In the genomic region with DNA sequence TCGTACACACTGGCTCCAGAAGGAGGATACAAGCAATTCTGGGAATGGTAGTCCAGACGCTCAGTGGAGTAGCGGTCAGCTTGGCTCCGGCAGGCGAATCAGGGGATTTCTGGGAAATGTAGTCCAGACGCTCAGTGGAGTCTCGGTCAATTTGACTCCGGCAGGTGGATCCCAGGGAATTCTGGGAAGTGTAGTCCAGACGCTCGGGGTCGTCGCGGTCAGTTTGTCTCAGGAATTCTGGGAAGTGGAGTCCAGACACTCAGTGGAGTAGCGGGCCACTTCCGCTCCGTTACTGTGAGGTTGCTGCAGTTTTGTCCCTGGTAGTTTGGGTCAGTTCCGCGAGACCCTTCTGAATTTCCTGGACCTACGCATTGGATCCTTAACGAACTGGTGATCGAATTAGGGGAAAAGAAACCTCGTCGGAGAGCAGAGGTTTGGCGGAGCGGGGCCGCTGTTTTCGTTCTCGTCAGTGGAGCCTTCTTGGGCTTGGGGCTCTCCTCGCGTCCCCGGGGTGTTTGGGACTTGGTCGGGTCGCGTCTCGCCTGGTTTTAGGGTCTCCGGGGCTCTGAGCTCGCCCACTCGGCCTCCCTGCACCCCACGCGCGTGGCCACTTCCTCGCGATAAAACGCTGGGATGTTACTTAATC, we compare ENCODE assay signal across 8 cellular contexts. TPM values are rescaled to one million over a fixed set of nuclear protein-coding genes. Genes with fewer than 3 reads are reported as not detected.
DNase-seq lines count a peak whose midpoint lies in the region; ATAC-seq and TF ChIP-seq lines count a peak whose summit lies in the region.

A gene (plus strand): TSS at position 262 of the 646 bp plus-strand sequence. CDS start 2,429 bp downstream, outside the sequence.

- peak within 1 kb of the TSS; percentile 69 for H3K4me3 ChIP-seq in LNCaP clone FGC (ENCODE audit: low read depth, low read length)
- peak within 1 kb of the TSS; percentile 74 for H3K4me3 ChIP-seq in RWPE2 (ENCODE audit: severe bottlenecking)
- peak within 1 kb of the TSS; percentile 90 for H3K4me3 ChIP-seq in fibroblast of villous mesenchyme (ENCODE audit: low read depth, low read length)

- no peaks in the 10 kb centered on the region for H3K4me1 ChIP-seq in RWPE2 (ENCODE audit: insufficient read depth, poor library complexity, severe bottlenecking)

- peaks cover 64% of the 10 kb centered on the region for H3K36me3 Mint-ChIP-seq in nephron progenitor cell (ENCODE audit: low read depth)
- H3K36me3 Mint-ChIP-seq in stimulated activated naive CD8-positive, alpha-beta T cell treated with anti-CD3 and anti-CD28 coated beads, Interleukin-15, Interleukin-2, amounts not matched to agents 100 ng/mL and 50 ng/mL, for 24 hours (ENCODE audit: low read depth): peaks cover 52% of the 10 kb centered on the region

- H3K27me3 ChIP-seq in RWPE2 (ENCODE audit: insufficient read depth, poor library complexity, severe bottlenecking): no peaks in the 10 kb centered on the region

- H3K4me1 Mint-ChIP-seq in nephron progenitor cell: peaks cover 29% of the 10 kb centered on the region
- H3K4me1 Mint-ChIP-seq in stimulated activated naive CD8-positive, alpha-beta T cell treated with anti-CD3 and anti-CD28 coated beads, Interleukin-15, Interleukin-2, amounts not matched to agents 100 ng/mL and 50 ng/mL, for 24 hours (ENCODE audit: low read depth): peaks cover 20% of the 10 kb centered on the region

- H3K36me3 ChIP-seq in RWPE2 (ENCODE audit: low read depth): peaks cover 14% of the 10 kb centered on the region

- H3K4me3 Mint-ChIP-seq in nephron progenitor cell: peak within 1 kb of the TSS; percentile 99
- H3K4me3 Mint-ChIP-seq in stimulated activated naive CD8-positive, alpha-beta T cell treated with anti-CD3 and anti-CD28 coated beads, Interleukin-15, Interleukin-2, amounts not matched to agents 100 ng/mL and 50 ng/mL, for 24 hours: peak within 1 kb of the TSS; percentile 95

- DNase-seq in EL: peak; percentile 99
- peak; percentile 90 for DNase-seq in GOT3 (lab: John Stamatoyannopoulos, UW)
- DNase-seq in LNCaP clone FGC (ENCODE audit: low read depth): peak; percentile 87
- peak; percentile 94 for DNase-seq in RWPE2 (ENCODE audit: low spot score)
- peak; percentile 93 for DNase-seq in activated effector memory CD4-positive, alpha-beta T cell treated with anti-CD3 and anti-CD28 coated beads, Interleukin-2, amount 50 U/mL, for 16 hours
- DNase-seq in fibroblast of villous mesenchyme (ENCODE audit: low read depth): peak; percentile 99
- peak; percentile 90 for DNase-seq in nephron progenitor cell

- peak; percentile 96 for ATAC-seq in RWPE2 (ENCODE audit: low read depth)

- TF ChIP-seq CTCF in LNCaP clone FGC (IDR thresholded peaks at IDR 0.05; ENCODE audit: control insufficient read depth, extremely low read depth, insufficient read depth) (no peak), RWPE2 (IDR thresholded peaks at IDR 0.05; ENCODE audit: poor library complexity, severe bottlenecking) (no peak), fibroblast of villous mesenchyme (IDR thresholded peaks at IDR 0.05; ENCODE audit: insufficient read depth, low read depth, low read length) (no peak), nephron progenitor cell (IDR thresholded peaks at IDR 0.05) (no peak)

- peaks cover 8% of the 10 kb centered on the region for H3K27me3 Mint-ChIP-seq in nephron progenitor cell (ENCODE audit: low read depth, poor library complexity)
- no peaks in the 10 kb centered on the region for H3K27me3 Mint-ChIP-seq in stimulated activated naive CD8-positive, alpha-beta T cell treated with anti-CD3 and anti-CD28 coated beads, Interleukin-15, Interleukin-2, amounts not matched to agents 100 ng/mL and 50 ng/mL, for 24 hours

- H3K9me3 Mint-ChIP-seq in nephron progenitor cell: peaks cover 44% of the 10 kb centered on the region
- peaks cover 27% of the 10 kb centered on the region for H3K9me3 Mint-ChIP-seq in stimulated activated naive CD8-positive, alpha-beta T cell treated with anti-CD3 and anti-CD28 coated beads, Interleukin-15, Interleukin-2, amounts not matched to agents 100 ng/mL and 50 ng/mL, for 24 hours

- peak within 1 kb of the TSS; percentile 98 for H3K27ac Mint-ChIP-seq in nephron progenitor cell
- H3K27ac Mint-ChIP-seq in stimulated activated naive CD8-positive, alpha-beta T cell treated with anti-CD3 and anti-CD28 coated beads, Interleukin-15, Interleukin-2, amounts not matched to agents 100 ng/mL and 50 ng/mL, for 24 hours: peak within 1 kb of the TSS; percentile 86

- H3K9me3 ChIP-seq in RWPE2 (ENCODE audit: severe bottlenecking): no peaks in the 10 kb centered on the region

- H3K27ac ChIP-seq in RWPE2 (ENCODE audit: poor library complexity, severe bottlenecking): peak within 1 kb of the TSS; percentile 30

RNA-seq across cellular contexts. Expression of the gene that starts here (rescaled TPM):
- total RNA-seq in fibroblast of villous mesenchyme: 4.5 and 7.3 TPM in 2 replicates

Comparison
In these comparisons a context has a peak if more than half of its experiments do, and no peak if none do; other contexts are left out.
1. Peak in every context shown above with its lines: DNase-seq, ATAC-seq, H3K4me3 ChIP-seq and H3K27ac ChIP-seq.